Comparison of ENCODE assay signal across 29 cellular contexts in the genomic region with DNA sequence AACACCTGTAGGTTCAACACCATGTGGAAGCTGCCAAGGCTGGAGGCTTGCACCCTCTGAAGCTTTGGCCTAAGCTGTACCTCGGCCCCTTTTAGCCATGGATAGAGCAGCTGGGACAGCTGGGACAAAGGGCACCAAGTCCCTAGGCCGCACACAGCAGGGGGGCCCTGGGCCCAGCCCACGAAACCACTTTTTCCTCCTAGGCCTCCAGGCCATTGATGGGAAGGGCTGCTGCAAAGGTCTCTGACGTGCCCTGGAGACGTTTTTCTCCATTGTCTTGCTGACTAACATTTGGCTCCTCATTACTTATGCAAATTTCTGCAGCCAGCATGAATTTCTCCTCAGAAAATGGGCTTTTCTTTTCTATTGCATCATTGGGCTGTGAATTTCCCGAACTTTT.
"Had no signal": no experiment of that assay in that cellular context is flagged by ENCODE, and none has a peak within 500 bp of the region (broad histone marks: within the 10 kb centered on the region; RNA-seq: fewer than 3 reads in every experiment).

No MANE protein-coding gene starts in this region.

- H3K27ac Mint-ChIP-seq: nephron; stimulated activated effector memory CD8-positive, alpha-beta T cell treated with anti-CD3 and anti-CD28 coated beads, Interleukin-12 subunit alpha, Interleukin-12 subunit beta, amount 100 ng/mL, for 72 hours; stimulated activated naive CD8-positive, alpha-beta T cell treated with anti-CD3 and anti-CD28 coated beads, Interleukin-15, Interleukin-2, amounts not matched to agents 100 ng/mL and 50 ng/mL, for 24 hours had no signal

- H3K27ac ChIP-seq: heart right ventricle, left ventricle myocardium inferior, pancreas, prostate gland, skin epidermis, suprapubic skin, thoracic aorta, tibial artery, upper lobe of right lung had no signal

- H3K4me1 ChIP-seq: heart right ventricle, left ventricle myocardium inferior, pancreas, prostate gland, suprapubic skin, tibial artery, upper lobe of right lung had no signal

- H3K36me3 Mint-ChIP-seq: stimulated activated effector memory CD8-positive, alpha-beta T cell treated with anti-CD3 and anti-CD28 coated beads, Interleukin-12 subunit alpha, Interleukin-12 subunit beta, amount 100 ng/mL, for 72 hours had no signal

- ATAC-seq: heart right ventricle; mucosa of descending colon; naive thymus-derived CD8-positive, alpha-beta T cell; pancreas; right cardiac atrium; sciatic nerve; stimulated activated effector memory CD8-positive, alpha-beta T cell treated with anti-CD3 and anti-CD28 coated beads, Interleukin-12 subunit alpha, Interleukin-12 subunit beta, amount 100 ng/mL, for 72 hours; upper lobe of right lung had no signal

- H3K36me3 ChIP-seq: heart right ventricle, left ventricle myocardium inferior, pancreas, prostate gland, suprapubic skin, thoracic aorta, tibial artery, upper lobe of right lung had no signal

- DNase-seq: heart right ventricle; hippocampal formation; islet precursor cell; left ventricle myocardium inferior; midbrain; mucosa of descending colon; naive thymus-derived CD8-positive, alpha-beta T cell; nucleus accumbens; pancreas; posterior cingulate gyrus; retina; right cardiac atrium; stimulated activated CD4-positive, alpha-beta T cell treated with anti-CD3 and anti-CD28 coated beads, Interleukin-12 subunit alpha, Interleukin-12 subunit beta, amount 100 ng/mL, for 4 hours; stimulated activated CD4-positive, alpha-beta T cell treated with anti-CD3 and anti-CD28 coated beads, Interleukin-15, amount 100 ng/mL, for 24 hours; stimulated activated CD4-positive, alpha-beta T cell treated with anti-CD3 and anti-CD28 coated beads, Interleukin-2, amount 100 ng/mL, for 24 hours; stimulated activated CD4-positive, alpha-beta T cell treated with anti-CD3 and anti-CD28 coated beads, Interleukin-4, amount 100 ng/mL, for 1 hour; stimulated activated naive CD4-positive, alpha-beta T cell; tibial artery; trophoblast cell; upper lobe of right lung had no signal

- H3K4me3 ChIP-seq: heart right ventricle, left ventricle myocardium inferior, lung, mucosa of descending colon, pancreas, prostate gland, skin epidermis, suprapubic skin, thoracic aorta, tibial artery, upper lobe of right lung had no signal

- H3K9me3 Mint-ChIP-seq: stimulated activated effector memory CD8-positive, alpha-beta T cell treated with anti-CD3 and anti-CD28 coated beads, Interleukin-12 subunit alpha, Interleukin-12 subunit beta, amount 100 ng/mL, for 72 hours had no signal

- H3K27me3 ChIP-seq: heart right ventricle, pancreas, suprapubic skin, tibial artery, upper lobe of right lung had no signal

- H3K9me3 ChIP-seq: mucosa of descending colon, prostate gland, suprapubic skin, upper lobe of right lung had no signal
